35 cellular contexts compared by ENCODE assay signal in the genomic region with DNA sequence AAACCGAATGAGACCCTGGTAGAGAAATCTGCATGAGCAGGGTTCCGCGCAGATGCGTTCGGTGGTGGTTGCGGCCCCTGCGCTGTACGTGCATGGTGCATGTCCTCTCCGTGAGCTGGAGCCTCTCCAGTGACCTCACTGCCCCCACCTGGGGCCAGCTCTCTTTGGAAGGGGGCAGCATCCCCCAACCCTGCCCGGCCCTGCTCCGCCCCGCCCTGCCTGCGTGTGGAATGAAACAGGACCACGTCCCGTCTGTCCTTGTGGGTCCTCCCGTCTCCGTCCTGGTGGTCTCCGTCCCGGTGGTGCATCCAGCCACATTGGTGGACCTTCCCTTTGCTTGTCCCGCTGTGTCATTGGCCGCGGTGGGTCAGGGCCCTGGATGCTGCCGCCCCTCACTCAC.
"Had no signal": no experiment of that assay in that cellular context is flagged by ENCODE, and none has a peak within 500 bp of the region (broad histone marks: within the 10 kb centered on the region; RNA-seq: fewer than 3 reads in every experiment).

No MANE protein-coding gene starts in this region.

- H3K9me3 Mint-ChIP-seq: activated B cell treated with CpG ODN at 0.5 μM for 24 hours; activated CD4-positive, alpha-beta memory T cell treated with anti-CD3 and anti-CD28 coated beads for 36 hours; activated naive CD4-positive, alpha-beta T cell treated with anti-CD3 and anti-CD28 coated beads for 36 hours; activated naive CD4-positive, alpha-beta T cell treated with anti-CD3 and anti-CD28 coated beads, Interleukin-2, amount 50 U/mL, for 24 hours; activated naive CD8-positive, alpha-beta T cell treated with anti-CD3 and anti-CD28 coated beads for 36 hours; activated naive CD8-positive, alpha-beta T cell treated with anti-CD3 and anti-CD28 coated beads, Interleukin-2, amount 50 U/mL, for 24 hours; activated T-helper 1 cell treated with anti-CD3 and anti-CD28 coated beads, Interleukin-12 subunit alpha, Interleukin-12 subunit beta, Interleukin-2, Interleukin-4 antibody, amounts not matched to agents 30 ng/mL and 10 ng/mL and 1 ng/mL, durations not matched to agents 14 hours and 24 hours and 36 hours; activated T-helper 2 cell treated with anti-CD3 and anti-CD28 coated beads, Interferon-gamma antibody, Interleukin-2, Interleukin-4, amounts not matched to agents 10 μg/mL and 5 μg/mL and 100 μg/mL, durations not matched to agents 14 hours and 24 hours and 36 hours; T-cell; T-helper 2 cell treated with Interferon-gamma antibody and Interleukin-4, amounts not matched to agents 5 μg/mL and 100 μg/mL, for 36 hours had no signal

- ATAC-seq: activated CD4-positive, CD25-positive, alpha-beta regulatory T cell treated with anti-CD3 and anti-CD28 coated beads, Interleukin-2, amount 50 U/mL, for 24 hours; activated CD8-positive, alpha-beta memory T cell treated with anti-CD3 and anti-CD28 coated beads, Interleukin-2, amount 10 ng/mL, durations not matched to agents 7 days and 5 days; activated CD8-positive, alpha-beta T cell treated with anti-CD3 and anti-CD28 coated beads, Interleukin-2, amount 10 ng/mL, durations not matched to agents 7 days and 5 days; activated naive CD8-positive, alpha-beta T cell treated with anti-CD3 and anti-CD28 coated beads, Interleukin-2, amount 50 U/mL, for 24 hours; body of pancreas; gastroesophageal sphincter; T-cell; T-helper 17 cell had no signal

- DNase-seq: activated B cell treated with CpG ODN at 0.5 μM for 24 hours; activated CD4-positive, alpha-beta memory T cell treated with anti-CD3 and anti-CD28 coated beads for 36 hours; activated CD4-positive, alpha-beta T cell treated with anti-CD3 and anti-CD28 coated beads for 48 hours; activated CD4-positive, alpha-beta T cell treated with anti-CD3 and anti-CD28 coated beads, Interleukin-2, amount 50 U/mL, for 1 hour; activated CD8-positive, alpha-beta memory T cell treated with anti-CD3 and anti-CD28 coated beads, Interleukin-2, amount 10 ng/mL, durations not matched to agents 7 days and 5 days; activated CD8-positive, alpha-beta memory T cell treated with anti-CD3 and anti-CD28 coated beads, Interleukin-2, amount 50 U/mL, for 4 hours; activated CD8-positive, alpha-beta T cell treated with anti-CD3 and anti-CD28 coated beads, Interleukin-2, amount 10 ng/mL, durations not matched to agents 7 days and 5 days; activated effector memory CD4-positive, alpha-beta T cell treated with anti-CD3 and anti-CD28 coated beads, Interleukin-2, amount 50 U/mL, for 16 hours; activated naive CD4-positive, alpha-beta T cell treated with anti-CD3 and anti-CD28 coated beads for 36 hours; activated naive CD8-positive, alpha-beta T cell treated with anti-CD3 and anti-CD28 coated beads for 36 hours; activated naive CD8-positive, alpha-beta T cell treated with anti-CD3 and anti-CD28 coated beads, Interleukin-2, amount 50 U/mL, for 24 hours; activated T-cell treated with anti-CD3 and anti-CD28 coated beads, Interleukin-2, amount 50 U/mL, for 1 hour; activated T-cell treated with anti-CD3 and anti-CD28 coated beads, Interleukin-2, amount 50 U/mL, for 48 hours; adrenal gland; amygdala; aorta; body of pancreas; caudate nucleus; cerebellar nuclear complex; colonic mucosa; effector CD8-positive, alpha-beta T cell; esophagus squamous epithelium; foreskin melanocyte; SW 1271; T-cell; T-helper 17 cell; T1000; WERI-Rb-1 had no signal

- H3K27ac ChIP-seq: adrenal gland, body of pancreas, colonic mucosa, epithelial cell of prostate, esophagus squamous epithelium, gastroesophageal sphincter, WERI-Rb-1 had no signal

- H3K9me3 ChIP-seq: adrenal gland, body of pancreas, colonic mucosa, esophagus squamous epithelium, gastroesophageal sphincter had no signal

- H3K36me3 Mint-ChIP-seq: activated CD4-positive, alpha-beta memory T cell treated with anti-CD3 and anti-CD28 coated beads for 36 hours; activated CD8-positive, alpha-beta memory T cell treated with anti-CD3 and anti-CD28 coated beads, Interleukin-2, amount 10 ng/mL, durations not matched to agents 7 days and 5 days; activated naive CD4-positive, alpha-beta T cell treated with anti-CD3 and anti-CD28 coated beads, Interleukin-2, amount 50 U/mL, for 24 hours; activated naive CD8-positive, alpha-beta T cell treated with anti-CD3 and anti-CD28 coated beads for 36 hours; T-cell had no signal

- H3K27me3 Mint-ChIP-seq: activated B cell treated with CpG ODN at 0.5 μM for 24 hours; activated CD4-positive, alpha-beta memory T cell treated with anti-CD3 and anti-CD28 coated beads for 36 hours; activated CD8-positive, alpha-beta memory T cell treated with anti-CD3 and anti-CD28 coated beads, Interleukin-2, amount 10 ng/mL, durations not matched to agents 7 days and 5 days; activated naive CD4-positive, alpha-beta T cell treated with anti-CD3 and anti-CD28 coated beads, Interleukin-2, amount 50 U/mL, for 24 hours; activated naive CD8-positive, alpha-beta T cell treated with anti-CD3 and anti-CD28 coated beads for 36 hours; activated naive CD8-positive, alpha-beta T cell treated with anti-CD3 and anti-CD28 coated beads, Interleukin-2, amount 50 U/mL, for 24 hours; T-cell; T-helper 17 cell had no signal

- H3K27ac Mint-ChIP-seq: activated B cell treated with CpG ODN at 0.5 μM for 24 hours; activated CD4-positive, alpha-beta memory T cell treated with anti-CD3 and anti-CD28 coated beads for 36 hours; activated CD8-positive, alpha-beta memory T cell treated with anti-CD3 and anti-CD28 coated beads, Interleukin-2, amount 10 ng/mL, durations not matched to agents 7 days and 5 days; activated CD8-positive, alpha-beta T cell treated with anti-CD3 and anti-CD28 coated beads, Interleukin-2, amount 10 ng/mL, durations not matched to agents 7 days and 5 days; activated naive CD4-positive, alpha-beta T cell treated with anti-CD3 and anti-CD28 coated beads for 36 hours; activated naive CD4-positive, alpha-beta T cell treated with anti-CD3 and anti-CD28 coated beads, Interleukin-2, amount 50 U/mL, for 24 hours; activated naive CD8-positive, alpha-beta T cell treated with anti-CD3 and anti-CD28 coated beads for 36 hours; activated naive CD8-positive, alpha-beta T cell treated with anti-CD3 and anti-CD28 coated beads, Interleukin-2, amount 50 U/mL, for 24 hours; activated T-helper 1 cell treated with anti-CD3 and anti-CD28 coated beads, Interleukin-12 subunit alpha, Interleukin-12 subunit beta, Interleukin-2, Interleukin-4 antibody, amounts not matched to agents 30 ng/mL and 10 ng/mL and 1 ng/mL, durations not matched to agents 14 hours and 24 hours and 36 hours; activated T-helper 2 cell treated with anti-CD3 and anti-CD28 coated beads, Interferon-gamma antibody, Interleukin-2, Interleukin-4, amounts not matched to agents 10 μg/mL and 5 μg/mL and 100 μg/mL, durations not matched to agents 14 hours and 24 hours and 36 hours; T-cell; T-helper 17 cell; T-helper 2 cell treated with Interferon-gamma antibody and Interleukin-4, amounts not matched to agents 5 μg/mL and 100 μg/mL, for 36 hours had no signal

- H3K4me1 Mint-ChIP-seq: activated B cell treated with CpG ODN at 0.5 μM for 24 hours; activated CD8-positive, alpha-beta memory T cell treated with anti-CD3 and anti-CD28 coated beads, Interleukin-2, amount 10 ng/mL, durations not matched to agents 7 days and 5 days; activated naive CD4-positive, alpha-beta T cell treated with anti-CD3 and anti-CD28 coated beads, Interleukin-2, amount 50 U/mL, for 24 hours; activated naive CD8-positive, alpha-beta T cell treated with anti-CD3 and anti-CD28 coated beads for 36 hours; activated naive CD8-positive, alpha-beta T cell treated with anti-CD3 and anti-CD28 coated beads, Interleukin-2, amount 50 U/mL, for 24 hours; T-cell; T-helper 17 cell had no signal

- H3K4me1 ChIP-seq: adrenal gland, body of pancreas, colonic mucosa, gastroesophageal sphincter had no signal

- H3K4me3 ChIP-seq: adrenal gland, body of pancreas, colonic mucosa, esophagus squamous epithelium, gastroesophageal sphincter had no signal

- H3K36me3 ChIP-seq: adrenal gland, colonic mucosa, esophagus squamous epithelium had no signal

- H3K4me3 Mint-ChIP-seq: activated B cell treated with CpG ODN at 0.5 μM for 24 hours; activated CD4-positive, alpha-beta memory T cell treated with anti-CD3 and anti-CD28 coated beads for 36 hours; activated CD8-positive, alpha-beta memory T cell treated with anti-CD3 and anti-CD28 coated beads, Interleukin-2, amount 10 ng/mL, durations not matched to agents 7 days and 5 days; activated CD8-positive, alpha-beta T cell treated with anti-CD3 and anti-CD28 coated beads, Interleukin-2, amount 10 ng/mL, durations not matched to agents 7 days and 5 days; activated naive CD4-positive, alpha-beta T cell treated with anti-CD3 and anti-CD28 coated beads for 36 hours; activated naive CD4-positive, alpha-beta T cell treated with anti-CD3 and anti-CD28 coated beads, Interleukin-2, amount 50 U/mL, for 24 hours; activated naive CD8-positive, alpha-beta T cell treated with anti-CD3 and anti-CD28 coated beads for 36 hours; activated naive CD8-positive, alpha-beta T cell treated with anti-CD3 and anti-CD28 coated beads, Interleukin-2, amount 50 U/mL, for 24 hours; activated T-helper 1 cell treated with anti-CD3 and anti-CD28 coated beads, Interleukin-12 subunit alpha, Interleukin-12 subunit beta, Interleukin-2, Interleukin-4 antibody, amounts not matched to agents 30 ng/mL and 10 ng/mL and 1 ng/mL, durations not matched to agents 14 hours and 24 hours and 36 hours; T-cell; T-helper 17 cell; T-helper 2 cell treated with Interferon-gamma antibody and Interleukin-4, amounts not matched to agents 5 μg/mL and 100 μg/mL, for 36 hours had no signal

- H3K27me3 ChIP-seq: adrenal gland, body of pancreas, colonic mucosa, esophagus squamous epithelium, gastroesophageal sphincter had no signal
